Comparison of ENCODE assay signal across 32 cellular contexts in the genomic region with DNA sequence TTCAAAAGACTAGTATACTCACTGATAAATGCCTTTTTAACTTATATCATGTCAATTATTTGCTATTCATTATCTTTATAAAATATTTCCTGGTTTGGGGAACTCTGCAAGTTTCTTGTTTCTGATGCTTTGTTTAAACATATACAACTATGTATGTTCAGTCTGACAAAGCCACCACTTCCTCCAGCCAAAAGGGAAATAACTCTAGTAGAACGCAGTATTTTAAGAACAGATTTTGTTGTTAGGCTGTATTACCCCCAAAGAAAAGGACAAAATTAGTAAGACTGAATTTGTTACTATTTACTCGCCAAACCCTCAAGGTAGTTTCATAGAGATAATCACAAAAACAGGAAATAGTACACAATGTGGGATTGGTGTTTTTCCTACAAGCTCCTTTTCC.
"Had no signal": no experiment of that assay in that cellular context is flagged by ENCODE, and none has a peak within 500 bp of the region (broad histone marks: within the 10 kb centered on the region; RNA-seq: fewer than 3 reads in every experiment).

No MANE protein-coding gene starts in this region.

- H3K4me3 ChIP-seq: adrenal gland, body of pancreas, breast epithelium had no signal

- H3K27ac ChIP-seq: adrenal gland, body of pancreas, brain microvascular endothelial cell, breast epithelium, WERI-Rb-1 had no signal

- H3K4me1 ChIP-seq: body of pancreas, breast epithelium had no signal

- ATAC-seq: activated CD4-positive, alpha-beta T cell treated with anti-CD3 and anti-CD28 coated beads for 36 hours; activated CD4-positive, CD25-positive, alpha-beta regulatory T cell treated with anti-CD3 and anti-CD28 coated beads, Interleukin-2, amount 50 U/mL, for 24 hours; activated CD8-positive, alpha-beta T cell treated with anti-CD3 and anti-CD28 coated beads for 36 hours; activated naive CD4-positive, alpha-beta T cell treated with anti-CD3 and anti-CD28 coated beads, Interleukin-2, amount 50 U/mL, for 72 hours; activated T-cell treated with anti-CD3 and anti-CD28 coated beads, Interleukin-2, amount 50 U/mL, for 4 hours; activated T-cell treated with anti-CD3 and anti-CD28 coated beads, Interleukin-2, amount 50 U/mL, for 72 hours; activated T-helper 17 cell treated with anti-CD3 and anti-CD28 coated beads, Interleukin-2, amount 50 U/mL, for 72 hours; body of pancreas; WTC11 had no signal

- H3K9me3 ChIP-seq: body of pancreas, breast epithelium had no signal

- H3K36me3 ChIP-seq: adrenal gland, brain microvascular endothelial cell, breast epithelium, WERI-Rb-1 had no signal

- H3K27me3 ChIP-seq: adrenal gland, body of pancreas, brain microvascular endothelial cell, breast epithelium had no signal

- DNase-seq: activated CD4-positive, alpha-beta memory T cell treated with anti-CD3 and anti-CD28 coated beads for 36 hours; activated CD4-positive, alpha-beta T cell treated with anti-CD3 and anti-CD28 coated beads for 1 hour; activated CD4-positive, alpha-beta T cell treated with anti-CD3 and anti-CD28 coated beads for 36 hours; activated CD4-positive, alpha-beta T cell treated with anti-CD3 and anti-CD28 coated beads, Interleukin-2, amount 10 ng/mL, durations not matched to agents 24 days and 14 days; activated CD4-positive, alpha-beta T cell treated with anti-CD3 and anti-CD28 coated beads, Interleukin-2, amount 50 U/mL, for 1 hour; activated CD4-positive, alpha-beta T cell treated with anti-CD3 and anti-CD28 coated beads, Interleukin-2, amount 50 U/mL, for 4 hours; activated CD4-positive, CD25-positive, alpha-beta regulatory T cell; activated CD8-positive, alpha-beta memory T cell treated with anti-CD3 and anti-CD28 coated beads, Interleukin-2, amount 50 U/mL, for 4 hours; activated CD8-positive, alpha-beta T cell treated with anti-CD3 and anti-CD28 coated beads for 36 hours; activated effector memory CD4-positive, alpha-beta T cell treated with anti-CD3 and anti-CD28 coated beads, Interleukin-2, amount 50 U/mL, for 16 hours; activated gamma-delta T cell treated with Interleukin-2 at 50 U/mL for 16 hours; activated naive CD4-positive, alpha-beta T cell; activated naive CD4-positive, alpha-beta T cell treated with anti-CD3 and anti-CD28 coated beads for 36 hours; activated naive CD4-positive, alpha-beta T cell treated with anti-CD3 and anti-CD28 coated beads, Interleukin-2, amount 50 U/mL, for 16 hours; activated naive CD8-positive, alpha-beta T cell treated with anti-CD3 and anti-CD28 coated beads for 36 hours; activated T-cell treated with anti-CD3 and anti-CD28 coated beads for 4 hours; activated T-cell treated with anti-CD3 and anti-CD28 coated beads, Interleukin-2, amount 50 U/mL, for 1 hour; activated T-cell treated with anti-CD3 and anti-CD28 coated beads, Interleukin-2, amount 50 U/mL, for 4 hours; activated T-cell treated with anti-CD3 and anti-CD28 coated beads, Interleukin-2, amount 50 U/mL, for 72 hours; adrenal gland; amniotic stem cell; aorta; body of pancreas; brain microvascular endothelial cell; central memory CD4-positive, alpha-beta T cell; T-helper 9 cell; WERI-Rb-1 had no signal
